In genomic region chrX:48891402-48892288, GRCh38 we compare ENCODE assay signal across 8 cellular contexts. TPM values are rescaled to one million over a fixed set of nuclear protein-coding genes. Genes with fewer than 3 reads are reported as not detected.
DNase-seq lines count a peak whose midpoint lies in the region; ATAC-seq and TF ChIP-seq lines count a peak whose summit lies in the region.

No MANE protein-coding gene starts in this region.

- no peaks in the 10 kb centered on the region for H3K9me3 ChIP-seq in hepatocyte (ENCODE audit: low read depth)

- no peaks in the 10 kb centered on the region for H3K36me3 ChIP-seq in hepatocyte (replicated peaks; ENCODE audit: insufficient read depth, low read depth)

- no peaks in the 10 kb centered on the region for H3K27me3 ChIP-seq in hepatocyte

- H3K27ac ChIP-seq in hepatocyte = peak overlapping the region; percentile 80

- ATAC-seq in HG02642 (IDR thresholded peaks at IDR 0.05; ENCODE audit: poor library complexity, unreplicated experiment) = peak; percentile 86
- no peak for ATAC-seq in HG03097 (IDR thresholded peaks at IDR 0.05; ENCODE audit: low FRiP score, unreplicated experiment)

- WGBS in hepatocyte (ENCODE audit: low lambda C conversion rate, missing lambda C conversion rate) = 37% methylated on average over 30 of the region's 68 CpGs

- peak; percentile 50 for TF ChIP-seq CTCF in GM12865 (IDR thresholded peaks at IDR 0.05; ENCODE audit: insufficient read depth, low read depth, low read length, missing control alignments)
- peak; percentile 54 for TF ChIP-seq CTCF in hepatocyte (IDR thresholded peaks at IDR 0.05; ENCODE audit: poor library complexity)

- DNase-seq in GM12865 (ENCODE audit: low read depth) = peak; percentile 81
- peak; percentile 39 for DNase-seq in NCI-H1417 treated with DMSO at 0.1 percent for 48 hours (lab: John Stamatoyannopoulos, UW)
- DNase-seq in T-helper 1 cell = peak; percentile 60 to 84 (median 71)
- peak in 55 of 58 donors; percentile 41 to 90 (median 74) for DNase-seq in anterior cingulate cortex (lab: John Stamatoyannopoulos, UW)
- DNase-seq in hepatocyte (ENCODE audit: low spot score) = peak; percentile 92
- peak; percentile 84 for DNase-seq in retina

- H3K9me2 ChIP-seq in hepatocyte (replicated peaks; ENCODE audit: insufficient read depth) = no peaks in the 10 kb centered on the region

- H3K4me1 ChIP-seq in hepatocyte (ENCODE audit: insufficient read depth) = peaks cover 5% of the 10 kb centered on the region

- H3K4me2 ChIP-seq in hepatocyte = peak overlapping the region; percentile 82

- H3K4me3 ChIP-seq in GM12865 (ENCODE audit: low read depth, low read length) = peak overlapping the region; percentile 55
- peak overlapping the region; percentile 44 for H3K4me3 ChIP-seq in hepatocyte

- no peaks in the 10 kb centered on the region for H4K20me1 ChIP-seq in hepatocyte (ENCODE audit: insufficient read depth, poor library complexity, severe bottlenecking)

- H3K79me2 ChIP-seq in hepatocyte = peaks cover 14% of the 10 kb centered on the region

- H2AFZ ChIP-seq in hepatocyte = peak overlapping the region; percentile 46

RNA-seq across cellular contexts. Expression of gene TIMM17B, which starts 5.9 kb away (rescaled TPM):
- total RNA-seq in hepatocyte = 42.5 and 56.7 TPM in 2 replicates
- polyA plus RNA-seq in hepatocyte = 113 and 132 TPM in 2 replicates

RNA-seq across cellular contexts. Expression of gene PQBP1, which starts 6.1 kb away (rescaled TPM):
- total RNA-seq in hepatocyte = 33.8 and 35.3 TPM in 2 replicates
- 82.9 and 87.6 TPM in 2 replicates for polyA plus RNA-seq in hepatocyte

RNA-seq across cellular contexts. Expression of gene SLC35A2, which starts 19.8 kb away (rescaled TPM):
- 40.8 and 49.5 TPM in 2 replicates for total RNA-seq in hepatocyte
- polyA plus RNA-seq in hepatocyte = 82.4 and 95.9 TPM in 2 replicates

RNA-seq across cellular contexts. Expression of gene PIM2, which starts 27.2 kb away (rescaled TPM):
- 7.0 and 11.5 TPM in 2 replicates for total RNA-seq in hepatocyte
- polyA plus RNA-seq in hepatocyte = 16.8 and 17.2 TPM in 2 replicates

RNA-seq across cellular contexts. Expression of gene PCSK1N, which starts 56.2 kb away (rescaled TPM):
- 39.0 and 45.8 TPM in 2 replicates for total RNA-seq in hepatocyte
- polyA plus RNA-seq in hepatocyte = 97.0 and 97.7 TPM in 2 replicates

Comparison
In these comparisons a context has a peak if more than half of its experiments do, and no peak if none do; other contexts are left out.
1. DNase-seq: peak in every context shown above with its lines; median percentile 92 in hepatocyte; 84 in retina; 81 in GM12865; 74 in anterior cingulate cortex; 71 in T-helper 1 cell; 39 in NCI-H1417 treated with DMSO at 0.1 percent for 48 hours.